ENCODE assay signal across 7 cellular contexts in genomic region chr3:25128735-25129134, GRCh38.
"Had no signal": no experiment of that assay in that cellular context is flagged by ENCODE, and none has a peak within 500 bp of the region (broad histone marks: within the 10 kb centered on the region; RNA-seq: fewer than 3 reads in every experiment).

No MANE protein-coding gene starts in this region.

- FAIRE-seq: HepG2, HTR-8/SVneo, K562 had no signal

- DNase-seq: IMR-90, KBM-7 had no signal

- H3K4me3 ChIP-seq: K562 had no signal

- H3K4me1 Mint-ChIP-seq: IgD-negative memory B cell had no signal

- H3K27me3 Mint-ChIP-seq: IgD-negative memory B cell had no signal

- H3K27ac Mint-ChIP-seq: IgD-negative memory B cell had no signal

- ATAC-seq: HepG2, K562 had no signal

- H3K27ac ChIP-seq: HL-60 had no signal

- H3K36me3 Mint-ChIP-seq: IgD-negative memory B cell had no signal

- H3K4me3 Mint-ChIP-seq: IgD-negative memory B cell had no signal
